Comparison of ENCODE assay signal across 8 cellular contexts in the genomic region with DNA sequence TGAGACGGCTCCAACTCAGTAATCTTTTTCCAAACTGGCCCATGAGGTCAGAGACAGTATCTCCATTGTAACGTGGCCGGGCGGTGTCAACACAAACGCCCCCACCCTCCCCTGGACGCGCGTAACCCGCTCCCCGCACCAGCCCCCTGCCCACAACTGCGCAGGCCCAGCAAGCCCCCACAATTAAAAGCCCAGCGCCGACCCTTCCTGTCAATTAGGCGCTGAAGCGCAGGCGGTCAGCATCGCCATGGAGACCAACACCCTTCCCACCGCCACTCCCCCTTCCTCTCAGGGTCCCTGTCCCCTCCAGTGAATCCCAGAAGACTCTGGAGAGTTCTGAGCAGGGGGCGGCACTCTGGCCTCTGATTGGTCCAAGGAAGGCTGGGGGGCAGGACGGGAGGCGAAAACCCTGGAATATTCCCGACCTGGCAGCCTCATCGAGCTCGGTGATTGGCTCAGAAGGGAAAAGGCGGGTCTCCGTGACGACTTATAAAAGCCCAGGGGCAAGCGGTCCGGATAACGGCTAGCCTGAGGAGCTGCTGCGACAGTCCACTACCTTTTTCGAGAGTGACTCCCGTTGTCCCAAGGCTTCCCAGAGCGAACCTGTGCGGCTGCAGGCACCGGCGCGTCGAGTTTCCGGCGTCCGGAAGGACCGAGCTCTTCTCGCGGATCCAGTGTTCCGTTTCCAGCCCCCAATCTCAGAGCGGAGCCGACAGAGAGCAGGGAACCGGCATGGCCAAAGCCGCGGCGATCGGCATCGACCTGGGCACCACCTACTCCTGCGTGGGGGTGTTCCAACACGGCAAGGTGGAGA. TPM values are rescaled to one million over a fixed set of nuclear protein-coding genes. Genes with fewer than 3 reads are reported as not detected.
DNase-seq lines count a peak whose midpoint lies in the region; ATAC-seq and TF ChIP-seq lines count a peak whose summit lies in the region.

A gene (plus strand): TSS at position 519 of the 814 bp plus-strand sequence. CDS start 214 bp downstream, at position 733.
A gene (minus strand): TSS at position 259 of the 814 bp plus-strand sequence. CDS start 3,311 bp downstream, outside the sequence.

- H3K27ac ChIP-seq in CD8-positive, alpha-beta T cell (ENCODE audit: low read depth, low read length): peak within 1 kb of the TSS; percentile 58
- H3K27ac ChIP-seq in HEK293 (ENCODE audit: extremely low read depth, low read depth, low read length): peak within 1 kb of the TSS; percentile 80
- peak within 1 kb of the TSS; percentile 95 for H3K27ac ChIP-seq in ectodermal cell (ENCODE audit: insufficient read depth, low read depth, low read length, poor library complexity, severe bottlenecking)

- H3K36me3 ChIP-seq in CD8-positive, alpha-beta T cell (ENCODE audit: insufficient read depth, low read length): peaks cover 7% of the 10 kb centered on the region
- peaks cover 0 to 31% of the 10 kb centered on the region in 2 experiments; a peak in 1 of 3 replicates for H3K36me3 ChIP-seq in HEK293 (ENCODE audit: control insufficient read depth in 2 of 2, insufficient read depth in 1 of 2, low read length in 2 of 2)
- no peaks in the 10 kb centered on the region for H3K36me3 ChIP-seq in ectodermal cell (ENCODE audit: control insufficient read depth, insufficient read depth, low read length)

- H3K4me3 Mint-ChIP-seq in CD8-positive, alpha-beta T cell: peak within 1 kb of the TSS; percentile 93
- H3K4me3 Mint-ChIP-seq in activated CD8-positive, alpha-beta T cell treated with anti-CD3 and anti-CD28 coated beads for 36 hours: peak within 1 kb of the TSS; percentile 85

- H3K4me1 Mint-ChIP-seq in CD8-positive, alpha-beta T cell (ENCODE audit: low read depth): peaks cover 36% of the 10 kb centered on the region
- peaks cover 41% of the 10 kb centered on the region for H3K4me1 Mint-ChIP-seq in activated CD8-positive, alpha-beta T cell treated with anti-CD3 and anti-CD28 coated beads for 36 hours (ENCODE audit: low read depth)

- H3K9me3 Mint-ChIP-seq in CD8-positive, alpha-beta T cell: no peaks in the 10 kb centered on the region
- H3K9me3 Mint-ChIP-seq in activated CD8-positive, alpha-beta T cell treated with anti-CD3 and anti-CD28 coated beads for 36 hours: no peaks in the 10 kb centered on the region

- H3K4me3 ChIP-seq in CD8-positive, alpha-beta T cell (ENCODE audit: low read depth, low read length): peak within 1 kb of the TSS; percentile 96
- H3K4me3 ChIP-seq in HEK293 (ENCODE audit: low read depth, low read length) (peak within 1 kb of the TSS; percentile 46), ectodermal cell (ENCODE audit: insufficient read depth, low read depth, low read length) (peak within 1 kb of the TSS; percentile 59)

- CTCF ChIA-PET in CD8-positive, alpha-beta T cell (lab: Charles Lee): interaction anchor here (0.7 to 2.3 kb wide), 4 partner anchors 15 to 85 kb away, joined by 3 to 8 read pairs (median 3); a partner anchor contains a TSS
- CTCF ChIA-PET in HEK293 (lab: Yijun Ruan, JAX): interaction anchor here (0.7 to 1.1 kb wide), 5 partner anchors 11 to 79 kb away, joined by 3 read pairs; a partner anchor contains a TSS
- CTCF ChIA-PET in activated CD8-positive, alpha-beta T cell treated with anti-CD3 and anti-CD28 coated beads for 36 hours (lab: Charles Lee): interaction anchor here (0.6 to 3.7 kb wide), 9 partner anchors 8 to 85 kb away, joined by 3 to 16 read pairs (median 3); a partner anchor contains a TSS

- POLR2A ChIA-PET in CD8-positive, alpha-beta T cell (lab: Charles Lee): interaction anchor here (0.6 to 1.5 kb wide), 10 partner anchors 8 to 234 kb away, joined by 3 to 7 read pairs (median 4); a partner anchor contains a TSS
- POLR2A ChIA-PET in HEK293 (lab: Yijun Ruan, JAX): interaction anchor here (0.5 to 5.6 kb wide), 41 partner anchors 8 to 1156 kb away, joined by 3 to 206 read pairs (median 4); a partner anchor contains a TSS
- POLR2A ChIA-PET in activated CD8-positive, alpha-beta T cell treated with anti-CD3 and anti-CD28 coated beads for 36 hours (lab: Charles Lee): interaction anchor here (0.6 to 1.6 kb wide), 4 partner anchors 9 to 22 kb away, joined by 3 to 6 read pairs (median 4); a partner anchor contains a TSS

- peak; percentile 13 for ATAC-seq in CD8-positive, alpha-beta T cell
- peak; percentile 28 for ATAC-seq in activated CD8-positive, alpha-beta T cell treated with anti-CD3 and anti-CD28 coated beads for 36 hours
- peak; percentile 55 for ATAC-seq in left lobe of liver
- ATAC-seq in HG03469 (IDR thresholded peaks at IDR 0.05; ENCODE audit: unreplicated experiment): no peak

- DNase-seq in CD8-positive, alpha-beta T cell: peak in 5 of 7 experiments; percentile 41 to 71 (median 62)
- DNase-seq in NCI-H510A (lab: John Stamatoyannopoulos, UW): peak; percentile 92
- peak; percentile 67 for DNase-seq in activated CD8-positive, alpha-beta T cell treated with anti-CD3 and anti-CD28 coated beads for 36 hours
- peak; percentile 98 for DNase-seq in left lobe of liver (ENCODE audit: low spot score)
- peak; percentile 60 to 72 for DNase-seq in stimulated activated CD4-positive, alpha-beta T cell treated with anti-CD3 and anti-CD28 coated beads, Interleukin-2, amount 100 ng/mL, for 24 hours

- peak within 1 kb of the TSS; percentile 83 for H3K27ac Mint-ChIP-seq in CD8-positive, alpha-beta T cell
- peak within 1 kb of the TSS; percentile 92 for H3K27ac Mint-ChIP-seq in activated CD8-positive, alpha-beta T cell treated with anti-CD3 and anti-CD28 coated beads for 36 hours

- H3K27me3 ChIP-seq in CD8-positive, alpha-beta T cell (ENCODE audit: insufficient read depth, low read length): no peaks in the 10 kb centered on the region
- no peaks in the 10 kb centered on the region for H3K27me3 ChIP-seq in ectodermal cell (ENCODE audit: control insufficient read depth, insufficient read depth, low read length, poor library complexity, severe bottlenecking)

- H3K36me3 Mint-ChIP-seq in CD8-positive, alpha-beta T cell: peaks cover 14% of the 10 kb centered on the region
- peaks cover 6% of the 10 kb centered on the region for H3K36me3 Mint-ChIP-seq in activated CD8-positive, alpha-beta T cell treated with anti-CD3 and anti-CD28 coated beads for 36 hours (ENCODE audit: low read depth)

- H3K4me1 ChIP-seq in CD8-positive, alpha-beta T cell (ENCODE audit: insufficient read depth, low read length): peaks cover 16% of the 10 kb centered on the region
- peaks cover 4% of the 10 kb centered on the region; the same call in 1 of the 2 replicates for H3K4me1 ChIP-seq in HEK293 (ENCODE audit: control insufficient read depth, insufficient read depth, low read length)
- peaks cover 4% of the 10 kb centered on the region for H3K4me1 ChIP-seq in ectodermal cell (ENCODE audit: control insufficient read depth, insufficient read depth, low read length)

- WGBS in ectodermal cell, 2 experiments: 1 to 3% methylated on average over 54 of the region's 56 CpGs

- TF ChIP-seq CTCF in CD8-positive, alpha-beta T cell (IDR thresholded peaks at IDR 0.05): no peak
- TF ChIP-seq CTCF in HEK293 (tag by site-specific recombination; IDR thresholded peaks at IDR 0.05): no peak
- TF ChIP-seq CTCF in activated CD8-positive, alpha-beta T cell treated with anti-CD3 and anti-CD28 coated beads for 36 hours (IDR thresholded peaks at IDR 0.05): no peak

- intact Hi-C loops in CD8-positive, alpha-beta T cell (cut with DNase I, micrococcal nuclease): loop anchor here in 1 of 2 experiments (2.0 kb wide), 1 partner anchor 20 kb away; a partner anchor contains a TSS
- intact Hi-C loops in activated CD8-positive, alpha-beta T cell treated with anti-CD3 and anti-CD28 coated beads for 36 hours (cut with micrococcal nuclease): no loop called here

- H3K9me3 ChIP-seq in CD8-positive, alpha-beta T cell (ENCODE audit: low read length): no peaks in the 10 kb centered on the region
- H3K9me3 ChIP-seq in HEK293 (ENCODE audit: control insufficient read depth, insufficient read depth, low read depth, low read length) (no peaks in the 10 kb centered on the region), ectodermal cell (ENCODE audit: control insufficient read depth, low read length) (no peaks in the 10 kb centered on the region)

- H3K27me3 Mint-ChIP-seq in CD8-positive, alpha-beta T cell (ENCODE audit: low read depth): no peaks in the 10 kb centered on the region
- no peaks in the 10 kb centered on the region for H3K27me3 Mint-ChIP-seq in activated CD8-positive, alpha-beta T cell treated with anti-CD3 and anti-CD28 coated beads for 36 hours

TF ChIP-seq in HEK293, 187 proteins besides CTCF, POLR2A, EP300 and RAD21:
- no peak for TF ChIP-seq ZNF324 (tag by site-specific recombination; IDR thresholded peaks at IDR 0.05)
- TF ChIP-seq, protein P1, sequence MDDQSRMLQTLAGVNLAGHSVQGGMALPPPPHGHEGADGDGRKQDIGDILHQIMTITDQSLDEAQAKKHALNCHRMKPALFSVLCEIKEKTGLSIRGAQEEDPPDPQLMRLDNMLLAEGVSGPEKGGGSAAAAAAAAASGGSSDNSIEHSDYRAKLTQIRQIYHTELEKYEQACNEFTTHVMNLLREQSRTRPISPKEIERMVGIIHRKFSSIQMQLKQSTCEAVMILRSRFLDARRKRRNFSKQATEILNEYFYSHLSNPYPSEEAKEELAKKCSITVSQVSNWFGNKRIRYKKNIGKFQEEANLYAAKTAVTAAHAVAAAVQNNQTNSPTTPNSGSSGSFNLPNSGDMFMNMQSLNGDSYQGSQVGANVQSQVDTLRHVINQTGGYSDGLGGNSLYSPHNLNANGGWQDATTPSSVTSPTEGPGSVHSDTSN (CRISPR knock-in tag; IDR thresholded peaks at IDR 0.05): 0 out of 2 replicates have a peak, but pooled peaks have one; percentile 46

RNA-seq across cellular contexts. Expression of the first gene that starts in this region (rescaled TPM):
- total RNA-seq in CD8-positive, alpha-beta T cell: 1 to 10 TPM; 2.1 to 2.2 TPM
- total RNA-seq in activated CD8-positive, alpha-beta T cell treated with anti-CD3 and anti-CD28 coated beads for 36 hours: 10 to 100 TPM; 36.6 to 37.8 TPM
- polyA plus RNA-seq in ectodermal cell (2013, experiment 1 of 4): 62.5 TPM
- polyA plus RNA-seq in ectodermal cell (2013, experiment 2 of 4): 38.8 TPM
- 46.0 TPM for polyA plus RNA-seq in ectodermal cell (2013, experiment 3 of 4)
- 53.0 TPM for polyA plus RNA-seq in ectodermal cell (2013, experiment 4 of 4)
- 89.1 TPM for total RNA-seq in left lobe of liver

RNA-seq across cellular contexts. Expression of the second gene that starts in this region (rescaled TPM):
- 1 to 10 TPM; 1.2 TPM for total RNA-seq in CD8-positive, alpha-beta T cell
- 1 to 10 TPM; 1.7 to 2.0 TPM for total RNA-seq in activated CD8-positive, alpha-beta T cell treated with anti-CD3 and anti-CD28 coated beads for 36 hours
- polyA plus RNA-seq in ectodermal cell (2013, experiment 1 of 4): 1.1 TPM
- polyA plus RNA-seq in ectodermal cell (2013, experiment 2 of 4): 1.5 TPM
- polyA plus RNA-seq in ectodermal cell (2013, experiment 3 of 4): 1.2 TPM
- polyA plus RNA-seq in ectodermal cell (2013, experiment 4 of 4): 1.5 TPM
- total RNA-seq in left lobe of liver: 0.60 TPM

Comparison
In these comparisons a context has a peak if more than half of its experiments do, and no peak if none do; other contexts are left out.
1. RNA of the first gene that starts in this region (total RNA-seq): 89.1 TPM in left lobe of liver (single experiment) and 36.6 to 37.8 TPM in activated CD8-positive, alpha-beta T cell treated with anti-CD3 and anti-CD28 coated beads for 36 hours; 2.1 to 2.2 TPM in CD8-positive, alpha-beta T cell; every median in the first group is over 10 times any median in the second.
2. H3K4me3 ChIP-seq: peak in every context shown above with its lines; median percentile 96 in CD8-positive, alpha-beta T cell; 59 in ectodermal cell; 46 in HEK293.
3. Peak in every context shown above with its lines, with median percentiles within 50 percentile points of each other: DNase-seq and H3K27ac ChIP-seq.